ENCODE assay signal across 7 cellular contexts in the genomic region with DNA sequence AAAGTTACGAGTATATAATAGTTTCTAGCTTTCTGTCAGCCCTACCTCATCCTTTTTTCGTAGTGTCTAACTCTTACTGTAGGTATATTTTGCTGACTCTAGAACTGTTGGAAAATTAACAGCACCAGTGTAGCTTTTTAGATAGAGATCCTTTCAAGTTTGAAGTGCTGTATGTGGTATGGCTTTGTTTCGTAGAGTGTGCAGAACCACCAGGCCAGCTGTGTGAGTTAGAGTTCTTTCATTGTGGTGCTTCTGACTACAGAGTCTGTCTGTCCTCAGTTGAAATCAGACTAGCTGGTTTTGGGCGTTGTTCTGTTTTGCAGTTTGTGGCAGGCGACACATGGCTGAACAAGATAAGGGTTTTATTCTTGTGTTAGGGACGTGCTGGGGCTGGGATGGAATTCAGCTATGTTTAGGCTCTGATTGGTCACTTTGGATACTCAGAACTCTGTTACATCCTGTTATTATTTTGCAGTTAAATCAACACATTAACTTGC. TPM values are rescaled to one million over a fixed set of nuclear protein-coding genes. Genes with fewer than 3 reads are reported as not detected.
DNase-seq lines count a peak whose midpoint lies in the region; ATAC-seq, FAIRE-seq and TF ChIP-seq lines count a peak whose summit lies in the region.

No MANE protein-coding gene starts in this region.

- intact Hi-C loops in kidney (cut with DNase I): no loop called here
- intact Hi-C loops in stomach (cut with DNase I; ENCODE audit: low total_unique reads): no loop called here

- no peak for TF ChIP-seq CTCF in kidney (IDR thresholded peaks at IDR 0.05; ENCODE audit: borderline replicate concordance, extremely low read depth, insufficient read depth)
- TF ChIP-seq CTCF in stomach (IDR thresholded peaks at IDR 0.05): no peak

- H3K9ac ChIP-seq in kidney (ENCODE audit: low read length in 2 of 2): peak overlapping the region; percentile 20 to 38

- H3K9me3 ChIP-seq in kidney (ENCODE audit: control insufficient read depth in 1 of 2, low read length in 2 of 2) (no peaks in the 10 kb centered on the region), stomach (no peaks in the 10 kb centered on the region)

- H3K27me3 ChIP-seq in stomach: no peaks in the 10 kb centered on the region

- ATAC-seq in stimulated activated naive CD8-positive, alpha-beta T cell treated with anti-CD3 and anti-CD28 coated beads, Interleukin-15, Interleukin-2, amounts not matched to agents 100 U/mL and 50 U/mL, for 24 hours: no peak

- H3K4me1 ChIP-seq in kidney (ENCODE audit: control insufficient read depth in 1 of 2, insufficient read depth in 1 of 2, low read depth in 1 of 2, low read length in 2 of 2): peaks cover 4 to 30% of the 10 kb centered on the region in 2 donors
- H3K4me1 ChIP-seq in stomach: peaks cover 11 to 78% (median 67%) of the 10 kb centered on the region in 4 donors

- peak in 1 of 4 donors; percentile 7 for TF ChIP-seq POLR2A in stomach (IDR thresholded peaks at IDR 0.05)

- 6 to 19% (median 15%) methylated on average over 6 of the region's 6 CpGs for WGBS in stomach, 5 donors

- H3K36me3 ChIP-seq in kidney (ENCODE audit: control insufficient read depth in 1 of 2, insufficient read depth in 2 of 2, low read length in 2 of 2): no peaks in the 10 kb centered on the region
- H3K36me3 ChIP-seq in stomach: no peaks in the 10 kb centered on the region

- TF ChIP-seq EP300 in stomach (IDR thresholded peaks at IDR 0.05): no peak

- H3K4me3 ChIP-seq in kidney (ENCODE audit: low read length in 2 of 2): peak overlapping the region; percentile 88 to 96
- H3K4me3 ChIP-seq in stomach: peak overlapping the region in 3 of 4 donors; percentile 81 to 94 (median 88)

- peak in 73 of 76 experiments; percentile 35 to 96 (median 77) for DNase-seq in HUDEP-2 (lab: John Stamatoyannopoulos, UW; ENCODE audit: unreplicated experiment in 76 of 76)
- peak; percentile 59 for DNase-seq in astrocyte of the hippocampus (ENCODE audit: low read depth, low spot score)
- DNase-seq in kidney: no peak
- DNase-seq in stomach: peak; percentile 40
- no peak for DNase-seq in stimulated activated CD4-positive, alpha-beta T cell treated with anti-CD3 and anti-CD28 coated beads, Interleukin-1b, Interleukin-23, amount 100 ng/mL, for 48 hours
- DNase-seq in COLO668 (lab: John Stamatoyannopoulos, UW; ENCODE audit: unreplicated experiment): no peak
- DNase-seq in stimulated activated naive CD8-positive, alpha-beta T cell treated with anti-CD3 and anti-CD28 coated beads, Interleukin-15, Interleukin-2, amounts not matched to agents 100 U/mL and 50 U/mL, for 24 hours: no peak

- FAIRE-seq in kidney (lab: Jason Lieb, UNC): no peak

- H3K27ac ChIP-seq in kidney (ENCODE audit: low read depth in 2 of 2, low read length in 2 of 2) (peak overlapping the region; percentile 43 to 98), stomach (peak overlapping the region; percentile 27 to 100 (median 99))

RNA-seq across cellular contexts. Expression of a gene that starts 3.2 kb away (rescaled TPM):
- total RNA-seq in kidney: 161 TPM
- polyA plus RNA-seq in kidney (ENCODE audit: insufficient read depth, low read depth, low replicate concordance): 21.1 TPM
- 100 to 1,000 TPM in 2 of 5 donors, 10 to 100 TPM in 3; 30.4 to 186 (median 97.7) TPM for total RNA-seq in stomach
- polyA plus RNA-seq in stomach: 10 to 100 TPM; 11.5 to 23.5 (median 21.2) TPM

RNA-seq across cellular contexts. Expression of a gene that starts 14.3 kb away (rescaled TPM):
- total RNA-seq in kidney (6.0 TPM), stomach (10 to 100 TPM in 1 of 5 donors, 1 to 10 TPM in 2, under 1 TPM in 1, not detected in 1; 0.58 to 81.2 (median 6.3) TPM)
- polyA plus RNA-seq in kidney (ENCODE audit: insufficient read depth, low read depth, low replicate concordance) (4.9 TPM), stomach (1 to 10 TPM in 1 of 3 donors, under 1 TPM in 2; 0.76 to 1.8 (median 0.93) TPM)

Comparison
In these comparisons a context has a peak if more than half of its experiments do, and no peak if none do; other contexts are left out.
1. DNase-seq: peak in HUDEP-2 (73 of 76), astrocyte of the hippocampus (single experiment) and stomach (single experiment); none in kidney (single experiment), stimulated activated CD4-positive, alpha-beta T cell treated with anti-CD3 and anti-CD28 coated beads, Interleukin-1b, Interleukin-23, amount 100 ng/mL, for 48 hours (single experiment), COLO668 (single experiment) and stimulated activated naive CD8-positive, alpha-beta T cell treated with anti-CD3 and anti-CD28 coated beads, Interleukin-15, Interleukin-2, amounts not matched to agents 100 U/mL and 50 U/mL, for 24 hours (single experiment).